ENCODE assay signal across 8 cellular contexts in genomic region chr19:39881495-39882110, GRCh38. TPM values are rescaled to one million over a fixed set of nuclear protein-coding genes. Genes with fewer than 3 reads are reported as not detected.
DNase-seq lines count a peak whose midpoint lies in the region; TF ChIP-seq lines count a peak whose summit lies in the region.
"Not testable (repeated sequence)": the region's sequence is repeated elsewhere in the genome, so short reads cannot be mapped to it uniquely, and the experiment has no call there.

No MANE protein-coding gene starts in this region.

- H3K36me3 Mint-ChIP-seq in activated CD4-positive, alpha-beta T cell treated with anti-CD3 and anti-CD28 coated beads, Interleukin-2, amount 10 ng/mL, durations not matched to agents 7 days and 5 days (ENCODE audit: low read depth); chondrocyte (ENCODE audit: low read depth); progenitor cell of endocrine pancreas (ENCODE audit: insufficient read depth): not testable (repeated sequence)

- not testable (repeated sequence) for H3K9me2 ChIP-seq in MM.1S (replicated peaks; ENCODE audit: insufficient read depth, low read length)

- not testable (repeated sequence) for H3K9me3 Mint-ChIP-seq in activated CD4-positive, alpha-beta T cell treated with anti-CD3 and anti-CD28 coated beads, Interleukin-2, amount 10 ng/mL, durations not matched to agents 7 days and 5 days; chondrocyte (ENCODE audit: low read depth); progenitor cell of endocrine pancreas (ENCODE audit: low read depth)

- not testable (repeated sequence) for H3K4me3 ChIP-seq in MM.1S (ENCODE audit: low read length)

- CTCF ChIA-PET in activated CD4-positive, alpha-beta T cell treated with anti-CD3 and anti-CD28 coated beads, Interleukin-2, amount 10 ng/mL, durations not matched to agents 7 days and 5 days (lab: Charles Lee): not testable (repeated sequence)

- POLR2A ChIA-PET in activated CD4-positive, alpha-beta T cell treated with anti-CD3 and anti-CD28 coated beads, Interleukin-2, amount 10 ng/mL, durations not matched to agents 7 days and 5 days (lab: Charles Lee): not testable (repeated sequence)

- in situ Hi-C loops in ACHN (cut with HindIII; ENCODE audit: low pct_ligation_motif_present, low pct_unique_long_range_greater_than_20kb, low sequenced_read_pairs): not testable (repeated sequence)

- H3K27me3 Mint-ChIP-seq in activated CD4-positive, alpha-beta T cell treated with anti-CD3 and anti-CD28 coated beads, Interleukin-2, amount 10 ng/mL, durations not matched to agents 7 days and 5 days; chondrocyte (ENCODE audit: low read depth); progenitor cell of endocrine pancreas: not testable (repeated sequence)

- not testable (repeated sequence) for H3K79me2 ChIP-seq in MM.1S (ENCODE audit: low read length)

- H3K27me3 ChIP-seq in MM.1S (replicated peaks; ENCODE audit: insufficient read depth, low read length): not testable (repeated sequence)

- not testable (repeated sequence) for H2AFZ ChIP-seq in MM.1S (ENCODE audit: low read length)

- not testable (repeated sequence) for H3K4me1 ChIP-seq in MM.1S (ENCODE audit: low read length)

- H3K4me2 ChIP-seq in MM.1S (ENCODE audit: low read depth, low read length): not testable (repeated sequence)

- not testable (repeated sequence) for H3K4me1 Mint-ChIP-seq in activated CD4-positive, alpha-beta T cell treated with anti-CD3 and anti-CD28 coated beads, Interleukin-2, amount 10 ng/mL, durations not matched to agents 7 days and 5 days; chondrocyte (ENCODE audit: low read depth); progenitor cell of endocrine pancreas (ENCODE audit: low read depth)

- H3K9ac ChIP-seq in MM.1S (ENCODE audit: low read length): not testable (repeated sequence)

- not testable (repeated sequence) for H3K36me3 ChIP-seq in MM.1S (replicated peaks; ENCODE audit: insufficient read depth, low read length)

- not testable (repeated sequence) for H3K27ac ChIP-seq in MM.1S (ENCODE audit: low read length)

- H3K4me3 Mint-ChIP-seq in activated CD4-positive, alpha-beta T cell treated with anti-CD3 and anti-CD28 coated beads, Interleukin-2, amount 10 ng/mL, durations not matched to agents 7 days and 5 days; chondrocyte (ENCODE audit: unreplicated experiment); progenitor cell of endocrine pancreas (ENCODE audit: low read depth): not testable (repeated sequence)

- not testable (repeated sequence) for H4K20me1 ChIP-seq in MM.1S (ENCODE audit: insufficient read depth, low read length)

- TF ChIP-seq CTCF in GM12874 (IDR thresholded peaks at IDR 0.05; ENCODE audit: insufficient read depth, low read depth, low read length) (peak; percentile 66), MM.1S (IDR thresholded peaks at IDR 0.05; ENCODE audit: low read length) (peak; percentile 40), chondrocyte (IDR thresholded peaks at IDR 0.05) (peak; percentile 56), progenitor cell of endocrine pancreas (IDR thresholded peaks at IDR 0.05; ENCODE audit: unreplicated experiment) (peak; percentile 71)

- DNase-seq in ACHN (peak; percentile 12), MM.1S (peak; percentile 45), OCI-M2 (lab: John Stamatoyannopoulos, UW; ENCODE audit: unreplicated experiment) (peak; percentile 51), iPS-NIHi7 (ENCODE audit: extremely low spot score) (peak; percentile 81), progenitor cell of endocrine pancreas (ENCODE audit: low spot score, unreplicated experiment) (peak; percentile 55)
- DNase-seq in activated CD4-positive, alpha-beta T cell treated with anti-CD3 and anti-CD28 coated beads, Interleukin-2, amount 10 ng/mL, durations not matched to agents 7 days and 5 days: peak; percentile 52
- not testable (repeated sequence) for DNase-seq in chondrocyte (ENCODE audit: low spot score)

- not testable (repeated sequence) for H3K9me3 ChIP-seq in MM.1S (replicated peaks; ENCODE audit: insufficient read depth, low read length)

- H3K27ac Mint-ChIP-seq in activated CD4-positive, alpha-beta T cell treated with anti-CD3 and anti-CD28 coated beads, Interleukin-2, amount 10 ng/mL, durations not matched to agents 7 days and 5 days: peak overlapping the region; percentile 14
- H3K27ac Mint-ChIP-seq in chondrocyte (ENCODE audit: unreplicated experiment); progenitor cell of endocrine pancreas: not testable (repeated sequence)

- not testable (repeated sequence) for H3F3A ChIP-seq in MM.1S (ENCODE audit: insufficient read depth, low read length)

RNA-seq across cellular contexts. Expression of gene FBL, which starts 35.4 kb away (rescaled TPM):
- total RNA-seq in activated CD4-positive, alpha-beta T cell treated with anti-CD3 and anti-CD28 coated beads, Interleukin-2, amount 10 ng/mL, durations not matched to agents 7 days and 5 days: 100 to 1,000 TPM; 330 to 377 TPM
- total RNA-seq in chondrocyte: 95.0 to 119 TPM (median 104 TPM) in 3 replicates
- total RNA-seq in progenitor cell of endocrine pancreas: 250 and 271 TPM in 2 replicates

RNA-seq across cellular contexts. Expression of gene DYRK1B, which starts 47.6 kb away (rescaled TPM):
- 10 to 100 TPM; 10.9 to 11.5 TPM for total RNA-seq in activated CD4-positive, alpha-beta T cell treated with anti-CD3 and anti-CD28 coated beads, Interleukin-2, amount 10 ng/mL, durations not matched to agents 7 days and 5 days
- total RNA-seq in chondrocyte: 15.0 to 20.0 TPM (median 19.6 TPM) in 3 replicates
- 80.7 and 90.7 TPM in 2 replicates for total RNA-seq in progenitor cell of endocrine pancreas

RNA-seq across cellular contexts. Expression of gene FCGBP, which starts 52.8 kb away (rescaled TPM):
- 1 to 10 TPM; 7.1 TPM for total RNA-seq in activated CD4-positive, alpha-beta T cell treated with anti-CD3 and anti-CD28 coated beads, Interleukin-2, amount 10 ng/mL, durations not matched to agents 7 days and 5 days
- total RNA-seq in chondrocyte: 0.31 to 1.6 TPM (median 0.42 TPM) in 3 replicates
- 0.80 and 1.2 TPM in 2 replicates for total RNA-seq in progenitor cell of endocrine pancreas
